31 cellular contexts compared by ENCODE assay signal in genomic region chr17:41723801-41724475, GRCh38. TPM values are rescaled to one million over a fixed set of nuclear protein-coding genes. Genes with fewer than 3 reads are reported as not detected.
"Had no signal": no experiment of that assay in that cellular context is flagged by ENCODE, and none has a peak within 500 bp of the region (broad histone marks: within the 10 kb centered on the region; RNA-seq: fewer than 3 reads in every experiment).

No MANE protein-coding gene starts in this region.

- H3K27me3 Mint-ChIP-seq: natural killer cell treated with Interleukin-12 subunit alpha and Interleukin-12 subunit beta and Interleukin-15 and Interleukin-18, amount 100 ng/mL, for 72 hours had no signal

- H3K9me3 Mint-ChIP-seq: mesothelial cell of epicardium; naive B cell; natural killer cell treated with Interleukin-12 subunit alpha and Interleukin-12 subunit beta and Interleukin-15 and Interleukin-18, amount 100 ng/mL, for 72 hours; stimulated activated memory B cell treated with anti-CD40 and anti-IgM and Interleukin-4, amounts not matched to agents 10 μg/mL and 1 μg/mL and 100 μg/mL, for 72 hours; stimulated activated naive CD8-positive, alpha-beta T cell treated with anti-CD3 and anti-CD28 coated beads, Interleukin-15, amount 100 ng/mL, for 72 hours; type B pancreatic cell had no signal

- H3K27ac Mint-ChIP-seq: mesothelial cell of epicardium; natural killer cell treated with Interleukin-12 subunit alpha and Interleukin-12 subunit beta and Interleukin-15 and Interleukin-18, amount 100 ng/mL, for 72 hours; stimulated activated memory B cell treated with anti-CD40 and anti-IgM and Interleukin-4, amounts not matched to agents 10 μg/mL and 1 μg/mL and 100 μg/mL, for 72 hours; type B pancreatic cell had no signal

- H3K36me3 ChIP-seq: left ventricle myocardium inferior, neutrophil, ovary, prostate gland, sigmoid colon, spleen, tibial nerve, vagina had no signal

- H3K4me1 ChIP-seq: left ventricle myocardium inferior, prostate gland, sigmoid colon, spleen, tibial nerve, vagina had no signal

- H3K9me3 ChIP-seq: left ventricle myocardium inferior, neutrophil, ovary, prostate gland, sigmoid colon, spleen, tibial nerve, vagina had no signal

- DNase-seq: hypothalamus; islet precursor cell; left ventricle myocardium inferior; mesendoderm; naive B cell; occipital lobe; ovary; posterior cingulate gyrus; retina; right cardiac atrium; sigmoid colon; small intestine; spleen; stimulated activated CD4-positive, alpha-beta T cell treated with anti-CD3 and anti-CD28 coated beads, Interleukin-4, amount 100 ng/mL, for 24 hours; stimulated activated naive CD4-positive, alpha-beta T cell treated with Interleukin-2 at 50 U/mL for 16 hours; stimulated activated naive CD8-positive, alpha-beta T cell treated with anti-CD3 and anti-CD28 coated beads, Interleukin-15, amount 100 ng/mL, for 72 hours had no signal

- ATAC-seq: stimulated activated memory B cell treated with anti-CD40 and anti-IgM and Interleukin-4, amounts not matched to agents 10 μg/mL and 1 μg/mL and 100 μg/mL, for 72 hours; stimulated activated naive CD8-positive, alpha-beta T cell treated with anti-CD3 and anti-CD28 coated beads, Interleukin-15, amount 100 ng/mL, for 72 hours had no signal

- FAIRE-seq: small intestine had no signal

- H3K36me3 Mint-ChIP-seq: mesothelial cell of epicardium; naive B cell; natural killer cell treated with Interleukin-12 subunit alpha and Interleukin-12 subunit beta and Interleukin-15 and Interleukin-18, amount 100 ng/mL, for 72 hours; stimulated activated memory B cell treated with anti-CD40 and anti-IgM and Interleukin-4, amounts not matched to agents 10 μg/mL and 1 μg/mL and 100 μg/mL, for 72 hours; type B pancreatic cell had no signal

- H3K27ac ChIP-seq: left ventricle myocardium inferior, neutrophil, ovary, prostate gland, sigmoid colon, spleen, tibial nerve, vagina had no signal

- H3K4me3 ChIP-seq: left ventricle myocardium inferior, lung, ovary, prostate gland, sigmoid colon, spleen, tibial nerve, vagina had no signal

- H3K27me3 ChIP-seq: neutrophil, ovary, tibial nerve, vagina had no signal

- H3K4me3 Mint-ChIP-seq: mesothelial cell of epicardium; natural killer cell treated with Interleukin-12 subunit alpha and Interleukin-12 subunit beta and Interleukin-15 and Interleukin-18, amount 100 ng/mL, for 72 hours; stimulated activated memory B cell treated with anti-CD40 and anti-IgM and Interleukin-4, amounts not matched to agents 10 μg/mL and 1 μg/mL and 100 μg/mL, for 72 hours; stimulated activated naive CD8-positive, alpha-beta T cell treated with anti-CD3 and anti-CD28 coated beads, Interleukin-15, amount 100 ng/mL, for 72 hours; type B pancreatic cell had no signal

RNA-seq across cellular contexts. Expression of gene HAP1, which starts 10.5 kb away (rescaled TPM):
- total RNA-seq: mononuclear cell; natural killer cell treated with Interleukin-12 subunit alpha and Interleukin-12 subunit beta and Interleukin-15 and Interleukin-18, amount 100 ng/mL, for 72 hours; right cardiac atrium; urinary bladder had no signal

RNA-seq across cellular contexts. Expression of gene GAST, which starts 11.8 kb away (rescaled TPM):
- total RNA-seq: kidney epithelial cell; left ventricle myocardium inferior; lower leg skin; lung; mesothelial cell of epicardium; mononuclear cell; natural killer cell treated with Interleukin-12 subunit alpha and Interleukin-12 subunit beta and Interleukin-15 and Interleukin-18, amount 100 ng/mL, for 72 hours; occipital lobe; ovary; prostate gland; right cardiac atrium; sigmoid colon; spleen; temporal lobe; tibial nerve; urinary bladder; vagina had no signal
- polyA plus RNA-seq: lung, neural cell, ovary, right cardiac atrium, sigmoid colon, spleen, urinary bladder had no signal
